Comparison of ENCODE assay signal across 11 cellular contexts in genomic region chr1:180173952-180174351, GRCh38. TPM values are rescaled to one million over a fixed set of nuclear protein-coding genes. Genes with fewer than 3 reads are reported as not detected.
DNase-seq lines count a peak whose midpoint lies in the region; ATAC-seq and TF ChIP-seq lines count a peak whose summit lies in the region.
"Had no signal": no experiment of that assay in that cellular context is flagged by ENCODE, and none has a peak within 500 bp of the region (broad histone marks: within the 10 kb centered on the region; RNA-seq: fewer than 3 reads in every experiment).

No MANE protein-coding gene starts in this region.

- no peaks in the 10 kb centered on the region for H3K36me3 ChIP-seq in gastrocnemius medialis

- TF ChIP-seq POLR2A in gastrocnemius medialis (IDR thresholded peaks at IDR 0.05): no peak

- no peaks in the 10 kb centered on the region for H3K27me3 ChIP-seq in gastrocnemius medialis

- no peak for TF ChIP-seq CTCF in gastrocnemius medialis (IDR thresholded peaks at IDR 0.05 in 4 of 5, conservative IDR thresholded peaks at IDR 0.05 in 1 of 5)

- intact Hi-C loops in left cardiac atrium (cut with DNase I): no loop called here
- intact Hi-C loops in gastrocnemius medialis (cut with DNase I; ENCODE audit: low total_unique reads): no loop called here

- DNase-seq in EH (ENCODE audit: low read depth) (peak; percentile 12), anterior cingulate cortex (lab: John Stamatoyannopoulos, UW) (peak in 51 of 58 donors; percentile 14 to 83 (median 56)), left cardiac atrium (peak; percentile 94), gastrocnemius medialis (peak; percentile 77 to 88), activated gamma-delta T cell treated with Interleukin-2 at 50 U/mL for 16 hours (no peak), NCI-H1930 (lab: John Stamatoyannopoulos, UW) (no peak)
- DNase-seq in stimulated activated CD4-positive, alpha-beta T cell treated with anti-CD3 and anti-CD28 coated beads, Interleukin-4, amount 100 ng/mL, for 24 hours: no peak
- DNase-seq: activated CD8-positive, alpha-beta memory T cell treated with anti-CD3 and anti-CD28 coated beads for 24 hours; CD4-positive, CD25-positive, alpha-beta regulatory T cell; NCI-H748 treated with DMSO at 0.1 percent for 48 hours had no signal

- H3K9me3 ChIP-seq in gastrocnemius medialis: no peaks in the 10 kb centered on the region

- in situ Hi-C loops in gastrocnemius medialis (cut with MboI; ENCODE audit: low sequenced_read_pairs in 4 of 4): loop anchor here in 2 of 4 donors (10.0 to 25.0 kb wide), 2 partner anchors 69 to 287 kb away; partner anchors contain the start of genes TOR1AIP1 (in 1 of the 2) and TOR1AIP2 (in 1 of the 2)

- ATAC-seq in left cardiac atrium: peak; percentile 74 to 78
- ATAC-seq in gastrocnemius medialis: peak; percentile 92 to 94
- ATAC-seq in GM21529 (IDR thresholded peaks at IDR 0.05; ENCODE audit: unreplicated experiment): no peak

- H3K4me3 ChIP-seq in gastrocnemius medialis: no peak overlapping the region

- H3K27ac ChIP-seq in gastrocnemius medialis: peak overlapping the region; percentile 55 to 76 (median 71)

- H3K4me1 ChIP-seq in gastrocnemius medialis: peaks cover 25 to 26% of the 10 kb centered on the region in 2 donors

RNA-seq across cellular contexts. Expression of gene QSOX1, which starts 19.3 kb away (rescaled TPM):
- total RNA-seq in left cardiac atrium (100 to 1,000 TPM; 226 to 328 TPM), gastrocnemius medialis (100 to 1,000 TPM in 2 of 4 donors, 10 to 100 TPM in 2; 65.9 to 124 (median 93.7) TPM)

RNA-seq across cellular contexts. Expression of gene LHX4, which starts 56.1 kb away (rescaled TPM):
- total RNA-seq in left cardiac atrium (not detected), gastrocnemius medialis (not detected)
- total RNA-seq: CD4-positive, CD25-positive, alpha-beta regulatory T cell had no signal

Comparison
In these comparisons a context has a peak if more than half of its experiments do, and no peak if none do; other contexts are left out.
1. DNase-seq: peak in EH (single experiment), anterior cingulate cortex (51 of 58), left cardiac atrium (single experiment) and gastrocnemius medialis (2 of 2); none in activated gamma-delta T cell treated with Interleukin-2 at 50 U/mL for 16 hours (single experiment), stimulated activated CD4-positive, alpha-beta T cell treated with anti-CD3 and anti-CD28 coated beads, Interleukin-4, amount 100 ng/mL, for 24 hours (single experiment) and NCI-H1930 (0 of 2).